21 cellular contexts compared by ENCODE assay signal in genomic region chr1:193256019-193256418, GRCh38.
A peak's percentile ranks its signal among the peaks of the same experiment; 100 is the strongest.
DNase-seq lines count a peak whose midpoint lies in the region; ATAC-seq and TF ChIP-seq lines count a peak whose summit lies in the region.
"Had no signal": no experiment of that assay in that cellular context is flagged by ENCODE, and none has a peak within 500 bp of the region (broad histone marks: within the 10 kb centered on the region; RNA-seq: fewer than 3 reads in every experiment).

No MANE protein-coding gene starts in this region.

- no peaks in the 10 kb centered on the region for H3K27me3 Mint-ChIP-seq in activated naive CD4-positive, alpha-beta T cell treated with anti-CD3 and anti-CD28 coated beads, Interleukin-2, amount 10 ng/mL, durations not matched to agents 7 days and 5 days

- ATAC-seq in HG02885 (IDR thresholded peaks at IDR 0.05; ENCODE audit: poor library complexity, unreplicated experiment) (peak; percentile 51), HG03139 (IDR thresholded peaks at IDR 0.05; ENCODE audit: unreplicated experiment) (no peak)

- H3K27ac Mint-ChIP-seq in activated naive CD4-positive, alpha-beta T cell treated with anti-CD3 and anti-CD28 coated beads, Interleukin-2, amount 10 ng/mL, durations not matched to agents 7 days and 5 days: no peak overlapping the region
- H3K27ac Mint-ChIP-seq: CD14-positive monocyte had no signal

- TF ChIP-seq POLR2A in Peyer's patch (IDR thresholded peaks at IDR 0.05): no peak

- TF ChIP-seq CTCF in Peyer's patch (IDR thresholded peaks at IDR 0.05): no peak

- H3K4me1 ChIP-seq in Peyer's patch: no peaks in the 10 kb centered on the region

- DNase-seq in DMS53 (lab: John Stamatoyannopoulos, UW) (peak; percentile 6), DMS53 treated with DMSO at 0.1 percent for 48 hours (lab: John Stamatoyannopoulos, UW; ENCODE audit: unreplicated experiment) (no peak), NCI-H146 (lab: John Stamatoyannopoulos, UW) (peak; percentile 17), Peyer's patch (no peak)
- DNase-seq in activated naive CD4-positive, alpha-beta T cell treated with anti-CD3 and anti-CD28 coated beads, Interleukin-2, amount 10 ng/mL, durations not matched to agents 7 days and 5 days: no peak
- no peak for DNase-seq in stimulated activated CD4-positive, alpha-beta T cell treated with anti-CD3 and anti-CD28 coated beads, Interleukin-12 subunit alpha, Interleukin-12 subunit beta, amount 100 ng/mL, for 4 hours
- DNase-seq: DMS 273 treated with DMSO at 0.1 percent for 48 hours; GF-D8; NCI-H1417 treated with DMSO at 0.1 percent for 48 hours; NCI-H2029; NCI-H2171; NCI-H526; NK-92 treated with Interleukin-12 subunit alpha and Interleukin-12 subunit beta, amount 100 ng/mL, for 24 hours; OCI-M1; RPMI8226; SHP77 treated with DMSO at 0.1 percent for 48 hours; SK-N-SH had no signal

- no peak overlapping the region for H3K4me3 ChIP-seq in Peyer's patch

- H3K27ac ChIP-seq in Peyer's patch: no peak overlapping the region
- H3K27ac ChIP-seq: 22Rv1 had no signal

- no peaks in the 10 kb centered on the region for H3K36me3 ChIP-seq in Peyer's patch

- no peaks in the 10 kb centered on the region for H3K9me3 ChIP-seq in Peyer's patch
- H3K9me3 ChIP-seq: SK-N-SH had no signal

- no peak overlapping the region for H3K4me3 Mint-ChIP-seq in activated naive CD4-positive, alpha-beta T cell treated with anti-CD3 and anti-CD28 coated beads, Interleukin-2, amount 10 ng/mL, durations not matched to agents 7 days and 5 days
- H3K4me3 Mint-ChIP-seq: CD14-positive monocyte had no signal

- H3K4me1 Mint-ChIP-seq in activated naive CD4-positive, alpha-beta T cell treated with anti-CD3 and anti-CD28 coated beads, Interleukin-2, amount 10 ng/mL, durations not matched to agents 7 days and 5 days: no peaks in the 10 kb centered on the region
- H3K4me1 Mint-ChIP-seq: CD14-positive monocyte had no signal

- no peaks in the 10 kb centered on the region for H3K27me3 ChIP-seq in Peyer's patch

- H3K36me3 Mint-ChIP-seq in activated naive CD4-positive, alpha-beta T cell treated with anti-CD3 and anti-CD28 coated beads, Interleukin-2, amount 10 ng/mL, durations not matched to agents 7 days and 5 days: peaks cover 12% of the 10 kb centered on the region

- no peaks in the 10 kb centered on the region for H3K9me3 Mint-ChIP-seq in activated naive CD4-positive, alpha-beta T cell treated with anti-CD3 and anti-CD28 coated beads, Interleukin-2, amount 10 ng/mL, durations not matched to agents 7 days and 5 days
- H3K9me3 Mint-ChIP-seq: CD14-positive monocyte had no signal

- CTCF ChIA-PET in activated naive CD4-positive, alpha-beta T cell treated with anti-CD3 and anti-CD28 coated beads, Interleukin-2, amount 10 ng/mL, durations not matched to agents 7 days and 5 days (lab: Charles Lee): interaction anchor here (1.7 kb wide), 1 partner anchor 17 kb away, joined by 4 read pairs; no protein-coding TSS in a partner anchor

Comparison
In these comparisons a context has a peak if more than half of its experiments do, and no peak if none do; other contexts are left out.
1. DNase-seq: peak in DMS53 (single experiment) and NCI-H146 (single experiment); none in DMS53 treated with DMSO at 0.1 percent for 48 hours (single experiment), Peyer's patch (0 of 3), activated naive CD4-positive, alpha-beta T cell treated with anti-CD3 and anti-CD28 coated beads, Interleukin-2, amount 10 ng/mL, durations not matched to agents 7 days and 5 days (single experiment) and stimulated activated CD4-positive, alpha-beta T cell treated with anti-CD3 and anti-CD28 coated beads, Interleukin-12 subunit alpha, Interleukin-12 subunit beta, amount 100 ng/mL, for 4 hours (single experiment).